1 cellular context compared by ENCODE assay signal in genomic region chr4:146742416-146742815, GRCh38.
TF ChIP-seq lines count a peak whose summit lies in the region.

No MANE protein-coding gene starts in this region.

TF ChIP-seq in H1, 55 proteins besides CTCF, POLR2A, EP300 and RAD21 (continued from another document):
- TF ChIP-seq ATF2 (IDR thresholded peaks at IDR 0.05; ENCODE audit: low read length) (no peak), MAFK (IDR thresholded peaks at IDR 0.05; ENCODE audit: low read depth, low read length) (no peak), RBBP5 (IDR thresholded peaks at IDR 0.05; ENCODE audit: borderline replicate concordance, low read depth, low read length) (no peak)
